Comparison of ENCODE assay signal across 16 cellular contexts in genomic region chr4:151454513-151454912, GRCh38. TPM values are rescaled to one million over a fixed set of nuclear protein-coding genes. Genes with fewer than 3 reads are reported as not detected.
DNase-seq lines count a peak whose midpoint lies in the region; ATAC-seq and TF ChIP-seq lines count a peak whose summit lies in the region.
"Had no signal": no experiment of that assay in that cellular context is flagged by ENCODE, and none has a peak within 500 bp of the region (broad histone marks: within the 10 kb centered on the region; RNA-seq: fewer than 3 reads in every experiment).

No MANE protein-coding gene starts in this region.

- H3K27me3 Mint-ChIP-seq in GM23338 (ENCODE audit: insufficient read depth, low read depth, poor library complexity) (no peaks in the 10 kb centered on the region), WTC11 (ENCODE audit: low read depth) (no peaks in the 10 kb centered on the region), progenitor cell of endocrine pancreas (no peaks in the 10 kb centered on the region)

- WGBS in spleen, 5 donors, result 84 to 95% (median 89%) methylated on average over 5 of the region's 5 CpGs

- DNase-seq in GM23338 (ENCODE audit: low spot score) (no peak), WTC11 (ENCODE audit: low spot score) (no peak), progenitor cell of endocrine pancreas (ENCODE audit: low spot score, unreplicated experiment) (no peak), spleen (no peak), DMS 273 treated with DMSO at 0.1 percent for 48 hours (lab: John Stamatoyannopoulos, UW) (no peak)
- DNase-seq in stimulated activated effector memory CD8-positive, alpha-beta T cell treated with anti-CD3 and anti-CD28 coated beads, Interleukin-12 subunit alpha, Interleukin-12 subunit beta, amount 100 ng/mL, for 72 hours (ENCODE audit: low spot score in 2 of 2), result no peak
- DNase-seq: 8988T; ACHN; C1 segment of cervical spinal cord; Calu3; CD4-positive, alpha-beta memory T cell; COR-L47; DMS153; DND-41; HCEC 1CT had no signal

- H3K36me3 ChIP-seq in GM23338 (ENCODE audit: insufficient read depth), result no peaks in the 10 kb centered on the region
- no peaks in the 10 kb centered on the region for H3K36me3 ChIP-seq in spleen

- H3K9me2 ChIP-seq in GM23338 (ENCODE audit: insufficient read depth), result no peaks in the 10 kb centered on the region

- H2AFZ ChIP-seq in GM23338, result no peak overlapping the region

- no peaks in the 10 kb centered on the region; the same call in 2 of the 3 replicates for H3K9me3 Mint-ChIP-seq in GM23338
- H3K9me3 Mint-ChIP-seq in WTC11, result no peaks in the 10 kb centered on the region
- no peaks in the 10 kb centered on the region for H3K9me3 Mint-ChIP-seq in progenitor cell of endocrine pancreas (ENCODE audit: low read depth)
- H3K9me3 Mint-ChIP-seq in stimulated activated effector memory CD8-positive, alpha-beta T cell treated with anti-CD3 and anti-CD28 coated beads, Interleukin-12 subunit alpha, Interleukin-12 subunit beta, amount 100 ng/mL, for 72 hours, result no peaks in the 10 kb centered on the region
- H3K9me3 Mint-ChIP-seq: CD4-positive, alpha-beta memory T cell had no signal

- no peak for ATAC-seq in GM23338
- ATAC-seq in WTC11, result no peak
- ATAC-seq in stimulated activated effector memory CD8-positive, alpha-beta T cell treated with anti-CD3 and anti-CD28 coated beads, Interleukin-12 subunit alpha, Interleukin-12 subunit beta, amount 100 ng/mL, for 72 hours, result no peak
- ATAC-seq: A549 had no signal

- H3K9me3 ChIP-seq in spleen, result no peaks in the 10 kb centered on the region
- H3K9me3 ChIP-seq: A549 had no signal

- intact Hi-C loops in spleen (cut with DNase I; ENCODE audit: low total_unique reads), result no loop called here

- peaks cover 50% of the 10 kb centered on the region for H3K4me1 Mint-ChIP-seq in GM23338
- peaks cover 48% of the 10 kb centered on the region for H3K4me1 Mint-ChIP-seq in WTC11
- peaks cover 31% of the 10 kb centered on the region for H3K4me1 Mint-ChIP-seq in progenitor cell of endocrine pancreas (ENCODE audit: low read depth)
- H3K4me1 Mint-ChIP-seq in stimulated activated effector memory CD8-positive, alpha-beta T cell treated with anti-CD3 and anti-CD28 coated beads, Interleukin-12 subunit alpha, Interleukin-12 subunit beta, amount 100 ng/mL, for 72 hours, result no peaks in the 10 kb centered on the region
- H3K4me1 Mint-ChIP-seq: CD4-positive, alpha-beta memory T cell had no signal

- H3K36me3 Mint-ChIP-seq in GM23338 (ENCODE audit: low read depth), result no peaks in the 10 kb centered on the region
- no peaks in the 10 kb centered on the region for H3K36me3 Mint-ChIP-seq in WTC11
- H3K36me3 Mint-ChIP-seq in progenitor cell of endocrine pancreas (ENCODE audit: insufficient read depth), result no peaks in the 10 kb centered on the region
- H3K36me3 Mint-ChIP-seq in stimulated activated effector memory CD8-positive, alpha-beta T cell treated with anti-CD3 and anti-CD28 coated beads, Interleukin-12 subunit alpha, Interleukin-12 subunit beta, amount 100 ng/mL, for 72 hours, result no peaks in the 10 kb centered on the region
- H3K36me3 Mint-ChIP-seq: CD4-positive, alpha-beta memory T cell had no signal

- CTCF ChIA-PET in WTC11 (lab: Charles Lee), result no interaction called here

- TF ChIP-seq CTCF in GM23338 (conservative IDR thresholded peaks at IDR 0.05; ENCODE audit: low read depth in 2 of 2) (no peak), WTC11 (IDR thresholded peaks at IDR 0.05) (no peak), progenitor cell of endocrine pancreas (IDR thresholded peaks at IDR 0.05; ENCODE audit: unreplicated experiment) (no peak), spleen (IDR thresholded peaks at IDR 0.05 in 8 of 11, conservative IDR thresholded peaks at IDR 0.05 in 3 of 11) (no peak)

- H3K4me3 ChIP-seq in GM23338 (no peak overlapping the region), spleen (no peak overlapping the region)
- H3K4me3 ChIP-seq: A549 had no signal

- peak overlapping the region; percentile 34; the same call in 1 of the 2 replicates for H3K27ac ChIP-seq in GM23338 (ENCODE audit: low read depth)
- H3K27ac ChIP-seq in spleen, result no peak overlapping the region
- H3K27ac ChIP-seq: A549 had no signal

- peaks cover 96% of the 10 kb centered on the region for H3K79me2 ChIP-seq in GM23338 (replicated peaks; ENCODE audit: insufficient read depth)

- H3K27ac Mint-ChIP-seq in GM23338, result no peak overlapping the region
- peak overlapping the region; percentile 58 for H3K27ac Mint-ChIP-seq in WTC11
- peak overlapping the region; percentile 49 for H3K27ac Mint-ChIP-seq in progenitor cell of endocrine pancreas
- no peak overlapping the region for H3K27ac Mint-ChIP-seq in stimulated activated effector memory CD8-positive, alpha-beta T cell treated with anti-CD3 and anti-CD28 coated beads, Interleukin-12 subunit alpha, Interleukin-12 subunit beta, amount 100 ng/mL, for 72 hours
- H3K27ac Mint-ChIP-seq: CD4-positive, alpha-beta memory T cell had no signal

- H3K4me3 Mint-ChIP-seq in GM23338 (no peak overlapping the region), WTC11 (no peak overlapping the region), progenitor cell of endocrine pancreas (ENCODE audit: low read depth) (no peak overlapping the region)
- H3K4me3 Mint-ChIP-seq in stimulated activated effector memory CD8-positive, alpha-beta T cell treated with anti-CD3 and anti-CD28 coated beads, Interleukin-12 subunit alpha, Interleukin-12 subunit beta, amount 100 ng/mL, for 72 hours, result no peak overlapping the region
- H3K4me3 Mint-ChIP-seq: CD4-positive, alpha-beta memory T cell had no signal

- POLR2A ChIA-PET in WTC11 (lab: Charles Lee), result interaction anchor here (0.7 kb wide), 1 partner anchor 80 kb away, joined by 4 read pairs; no protein-coding TSS in a partner anchor

- TF ChIP-seq POLR2A in spleen (IDR thresholded peaks at IDR 0.05), result no peak

- no peak overlapping the region for H3K4me2 ChIP-seq in GM23338
- H3K4me2 ChIP-seq: A549 had no signal

- H4K20me1 ChIP-seq in GM23338 (replicated peaks; ENCODE audit: insufficient read depth), result no peaks in the 10 kb centered on the region; the same call in none of the 2 replicates

- H3K4me1 ChIP-seq in GM23338 (ENCODE audit: insufficient read depth) (peaks cover 50% of the 10 kb centered on the region), spleen (no peaks in the 10 kb centered on the region)
- H3K4me1 ChIP-seq: A549 had no signal

- 0 out of 2 replicates have a peak, but pooled peaks cover 4% of the 10 kb centered on the region for H3F3A ChIP-seq in GM23338 (replicated peaks; ENCODE audit: low read depth)

- no peaks in the 10 kb centered on the region for H3K27me3 ChIP-seq in GM23338 (ENCODE audit: insufficient read depth)
- H3K27me3 ChIP-seq in spleen (replicated peaks in 1 of 7), result no peaks in the 10 kb centered on the region

TF ChIP-seq in WTC11, 78 proteins besides CTCF, POLR2A, EP300 and RAD21:
- TF ChIP-seq EMX1 (CRISPR knock-in tag; IDR thresholded peaks at IDR 0.05) (no peak), E2F5 (CRISPR knock-in tag; IDR thresholded peaks at IDR 0.05) (no peak), ZNF281 (CRISPR knock-in tag; IDR thresholded peaks at IDR 0.05) (no peak), MXD4 (CRISPR knock-in tag; IDR thresholded peaks at IDR 0.05; ENCODE audit: borderline replicate concordance) (no peak), USF1 (CRISPR knock-in tag; IDR thresholded peaks at IDR 0.05) (no peak), ZNF396 (CRISPR knock-in tag; IDR thresholded peaks at IDR 0.05; ENCODE audit: borderline replicate concordance) (no peak), RORB (CRISPR knock-in tag; IDR thresholded peaks at IDR 0.05) (no peak), ZNF121 (CRISPR knock-in tag; IDR thresholded peaks at IDR 0.05) (no peak), TP53 (CRISPR knock-in tag; IDR thresholded peaks at IDR 0.05) (no peak)

RNA-seq across cellular contexts. Expression of gene FHIP1A, which starts 45.5 kb away (rescaled TPM):
- 95.8 and 108 TPM in 2 replicates for total RNA-seq in GM23338 (2014; rRNA removed; shearing (Covaris generic))
- polyA plus RNA-seq in GM23338 (2016; fragmentation: Nextera tagmentation; extraction: Ambion mirVana) (9.4 and 11.3 TPM in 2 replicates), spleen (under 1 TPM in 2 of 3 donors, not detected in 1; 0.07 to 0.22 TPM)
- total RNA-seq in WTC11 (2021) (64.2 to 68.6 TPM (median 67.5 TPM) in 3 replicates), progenitor cell of endocrine pancreas (26.2 and 26.9 TPM in 2 replicates), spleen (1 to 10 TPM in 6 of 7 donors, under 1 TPM in 1; 0.69 to 4.8 (median 1.9) TPM)

Comparison
In these comparisons a context has a peak if more than half of its experiments do, and no peak if none do; other contexts are left out.
1. H3K27ac Mint-ChIP-seq: peak in WTC11 (single experiment) and progenitor cell of endocrine pancreas (single experiment); none in GM23338 (single experiment) and stimulated activated effector memory CD8-positive, alpha-beta T cell treated with anti-CD3 and anti-CD28 coated beads, Interleukin-12 subunit alpha, Interleukin-12 subunit beta, amount 100 ng/mL, for 72 hours (single experiment).